ENCODE assay signal across 8 cellular contexts in genomic region chr7:35037211-35037525, GRCh38. TPM values are rescaled to one million over a fixed set of nuclear protein-coding genes. Genes with fewer than 3 reads are reported as not detected.
A peak's percentile ranks its signal among the peaks of the same experiment; 100 is the strongest.
DNase-seq lines count a peak whose midpoint lies in the region; ATAC-seq and TF ChIP-seq lines count a peak whose summit lies in the region.

TSS of gene DPY19L1 (minus strand) at chr7:35037485. CDS start at chr7:35037394, 91 bp downstream.

- H3K27ac Mint-ChIP-seq in GM23338: peak within 1 kb of the TSS; percentile 76

- H3K36me3 Mint-ChIP-seq in GM23338 (ENCODE audit: low read depth): no peaks in the 10 kb centered on the region; the same call in 2 of the 3 replicates

- H3K9me2 ChIP-seq in GM23338 (ENCODE audit: insufficient read depth): peaks cover 8% of the 10 kb centered on the region; the same call in 1 of the 2 replicates

- intact Hi-C loops in cardiac septum (cut with DNase I): loop anchor here (10.0 kb wide), 2 partner anchors 282 to 422 kb away; no protein-coding TSS in a partner anchor

- peaks cover 42% of the 10 kb centered on the region for H3K79me2 ChIP-seq in GM23338 (replicated peaks; ENCODE audit: insufficient read depth)

- H3K9me3 ChIP-seq in BLaER1 treated with 17β-estradiol and CSF1 and Interleukin-3, amounts not matched to agents 10 nM and 100 nM (replicated peaks in 1 of 11): no peaks in the 10 kb centered on the region

- H3K9me3 Mint-ChIP-seq in GM23338: no peaks in the 10 kb centered on the region; the same call in 2 of the 3 replicates

- peak within 1 kb of the TSS; percentile 91 for H3K4me3 Mint-ChIP-seq in GM23338

- peaks cover 33% of the 10 kb centered on the region for H3K4me1 Mint-ChIP-seq in GM23338

- no peaks in the 10 kb centered on the region for H3K27me3 ChIP-seq in BLaER1 treated with 17β-estradiol and CSF1 and Interleukin-3, amounts not matched to agents 10 nM and 100 nM
- H3K27me3 ChIP-seq in GM23338 (ENCODE audit: insufficient read depth): no peaks in the 10 kb centered on the region

- no peaks in the 10 kb centered on the region for H3K36me3 ChIP-seq in BLaER1 treated with 17β-estradiol and CSF1 and Interleukin-3, amounts not matched to agents 10 nM and 100 nM
- H3K36me3 ChIP-seq in GM23338 (ENCODE audit: insufficient read depth): no peaks in the 10 kb centered on the region

- peaks cover 0 to 40% (median 18%) of the 10 kb centered on the region in 11 experiments; a peak in 14 of 22 replicates for H4K20me1 ChIP-seq in BLaER1 treated with 17β-estradiol and CSF1 and Interleukin-3, amounts not matched to agents 10 nM and 100 nM
- peaks cover under 1% of the 10 kb centered on the region; the same call in 1 of the 2 replicates for H4K20me1 ChIP-seq in GM23338 (replicated peaks; ENCODE audit: insufficient read depth)

- peak within 1 kb of the TSS; percentile 70 to 90 (median 87) for H3K4me3 ChIP-seq in BLaER1 treated with 17β-estradiol and CSF1 and Interleukin-3, amounts not matched to agents 10 nM and 100 nM
- H3K4me3 ChIP-seq in GM23338: peak within 1 kb of the TSS; percentile 94
- peak within 1 kb of the TSS; percentile 75 for H3K4me3 ChIP-seq in WI38 (ENCODE audit: low read depth, low read length)
- peak within 1 kb of the TSS; percentile 75 for H3K4me3 ChIP-seq in retinal pigment epithelial cell (ENCODE audit: low read length)

- H3K9ac ChIP-seq in BLaER1 treated with 17β-estradiol and CSF1 and Interleukin-3, amounts not matched to agents 10 nM and 100 nM: peak within 1 kb of the TSS; percentile 79 to 90 (median 84)

- H3K27me3 Mint-ChIP-seq in GM23338 (ENCODE audit: insufficient read depth, low read depth, poor library complexity): peaks cover 6% of the 10 kb centered on the region

- no peak for TF ChIP-seq CTCF in GM23338 (conservative IDR thresholded peaks at IDR 0.05; ENCODE audit: low read depth in 2 of 2)
- TF ChIP-seq CTCF in WI38 (IDR thresholded peaks at IDR 0.05; ENCODE audit: low read depth, low read length): no peak
- TF ChIP-seq CTCF in retinal pigment epithelial cell (conservative IDR thresholded peaks at IDR 0.05; ENCODE audit: low read depth, low read length): no peak

- H3K4me1 ChIP-seq in BLaER1 treated with 17β-estradiol and CSF1 and Interleukin-3, amounts not matched to agents 10 nM and 100 nM: peaks cover 29 to 45% (median 42%) of the 10 kb centered on the region in 10 experiments
- H3K4me1 ChIP-seq in GM23338 (ENCODE audit: insufficient read depth): peaks cover 5% of the 10 kb centered on the region

- peak within 1 kb of the TSS; percentile 67 to 87 (median 79) for H3K27ac ChIP-seq in BLaER1 treated with 17β-estradiol and CSF1 and Interleukin-3, amounts not matched to agents 10 nM and 100 nM
- peak within 1 kb of the TSS; percentile 67; the same call in 1 of the 2 replicates for H3K27ac ChIP-seq in GM23338 (ENCODE audit: low read depth)

- ATAC-seq in GM23338 (no peak; the same call in 1 of the 3 replicates), HG03139 (IDR thresholded peaks at IDR 0.05; ENCODE audit: unreplicated experiment) (no peak)

- DNase-seq in GM23338 (ENCODE audit: low spot score) (no peak), cardiac septum (ENCODE audit: low spot score) (no peak), retinal pigment epithelial cell (ENCODE audit: low read depth) (no peak), GF-D8 (lab: John Stamatoyannopoulos, UW) (no peak), hippocampal formation (lab: John Stamatoyannopoulos, UW) (no peak)

- H3F3A ChIP-seq in GM23338 (replicated peaks; ENCODE audit: low read depth): 0 out of 2 replicates have a peak, but pooled peaks cover 4% of the 10 kb centered on the region

- peak within 1 kb of the TSS; percentile 75 to 95 (median 86) for H3K4me2 ChIP-seq in BLaER1 treated with 17β-estradiol and CSF1 and Interleukin-3, amounts not matched to agents 10 nM and 100 nM
- peak within 1 kb of the TSS; percentile 94 for H3K4me2 ChIP-seq in GM23338

- H2AFZ ChIP-seq in GM23338: peak within 1 kb of the TSS; percentile 96

TF ChIP-seq in GM23338, 12 proteins besides CTCF, POLR2A, EP300 and RAD21:
- TF ChIP-seq EZH2phosphoT487 (IDR thresholded peaks at IDR 0.05; ENCODE audit: unreplicated experiment) (no peak), POLR2AphosphoS5 (IDR thresholded peaks at IDR 0.05; ENCODE audit: low read depth) (no peak), STAT1 (IDR thresholded peaks at IDR 0.05; ENCODE audit: unreplicated experiment) (no peak), ZNF331 (CRISPR knock-in tag; IDR thresholded peaks at IDR 0.05; ENCODE audit: low read depth) (no peak), ZNF114 (CRISPR knock-in tag; IDR thresholded peaks at IDR 0.05) (no peak)
- TF ChIP-seq, protein P1, sequence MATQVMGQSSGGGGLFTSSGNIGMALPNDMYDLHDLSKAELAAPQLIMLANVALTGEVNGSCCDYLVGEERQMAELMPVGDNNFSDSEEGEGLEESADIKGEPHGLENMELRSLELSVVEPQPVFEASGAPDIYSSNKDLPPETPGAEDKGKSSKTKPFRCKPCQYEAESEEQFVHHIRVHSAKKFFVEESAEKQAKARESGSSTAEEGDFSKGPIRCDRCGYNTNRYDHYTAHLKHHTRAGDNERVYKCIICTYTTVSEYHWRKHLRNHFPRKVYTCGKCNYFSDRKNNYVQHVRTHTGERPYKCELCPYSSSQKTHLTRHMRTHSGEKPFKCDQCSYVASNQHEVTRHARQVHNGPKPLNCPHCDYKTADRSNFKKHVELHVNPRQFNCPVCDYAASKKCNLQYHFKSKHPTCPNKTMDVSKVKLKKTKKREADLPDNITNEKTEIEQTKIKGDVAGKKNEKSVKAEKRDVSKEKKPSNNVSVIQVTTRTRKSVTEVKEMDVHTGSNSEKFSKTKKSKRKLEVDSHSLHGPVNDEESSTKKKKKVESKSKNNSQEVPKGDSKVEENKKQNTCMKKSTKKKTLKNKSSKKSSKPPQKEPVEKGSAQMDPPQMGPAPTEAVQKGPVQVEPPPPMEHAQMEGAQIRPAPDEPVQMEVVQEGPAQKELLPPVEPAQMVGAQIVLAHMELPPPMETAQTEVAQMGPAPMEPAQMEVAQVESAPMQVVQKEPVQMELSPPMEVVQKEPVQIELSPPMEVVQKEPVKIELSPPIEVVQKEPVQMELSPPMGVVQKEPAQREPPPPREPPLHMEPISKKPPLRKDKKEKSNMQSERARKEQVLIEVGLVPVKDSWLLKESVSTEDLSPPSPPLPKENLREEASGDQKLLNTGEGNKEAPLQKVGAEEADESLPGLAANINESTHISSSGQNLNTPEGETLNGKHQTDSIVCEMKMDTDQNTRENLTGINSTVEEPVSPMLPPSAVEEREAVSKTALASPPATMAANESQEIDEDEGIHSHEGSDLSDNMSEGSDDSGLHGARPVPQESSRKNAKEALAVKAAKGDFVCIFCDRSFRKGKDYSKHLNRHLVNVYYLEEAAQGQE (IDR thresholded peaks at IDR 0.05; ENCODE audit: unreplicated experiment): no peak

RNA-seq across cellular contexts. Expression of gene DPY19L1, which starts in this region (rescaled TPM):
- total RNA-seq in GM23338 (2014; rRNA removed; shearing (Covaris generic)): 20.2 and 21.2 TPM in 2 replicates
- polyA plus RNA-seq in GM23338 (2016; fragmentation: Nextera tagmentation; extraction: Ambion mirVana): 4.4 and 6.7 TPM in 2 replicates
- 29.0 TPM for total RNA-seq in cardiac septum
